19 cellular contexts compared by ENCODE assay signal in the genomic region with DNA sequence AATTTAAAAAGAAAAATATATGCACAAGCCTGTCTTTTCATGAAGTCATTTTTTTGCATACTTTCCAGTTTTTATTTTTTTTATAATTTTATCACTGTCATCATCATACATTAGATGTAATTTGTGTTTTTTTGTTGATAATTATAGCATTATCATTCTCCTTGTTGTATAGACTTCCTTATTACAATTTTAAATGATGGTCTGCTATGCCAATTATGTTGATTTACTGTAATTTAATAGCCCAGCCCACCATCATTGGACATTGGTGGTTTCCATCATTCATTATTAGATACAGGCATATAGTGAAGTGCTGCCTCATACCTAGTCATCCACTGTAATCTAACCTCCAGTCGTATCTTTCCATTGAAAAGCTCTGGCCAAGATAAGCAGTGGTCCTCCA. TPM values are rescaled to one million over a fixed set of nuclear protein-coding genes. Genes with fewer than 3 reads are reported as not detected.
DNase-seq lines count a peak whose midpoint lies in the region; ATAC-seq and TF ChIP-seq lines count a peak whose summit lies in the region.
"Had no signal": no experiment of that assay in that cellular context is flagged by ENCODE, and none has a peak within 500 bp of the region (broad histone marks: within the 10 kb centered on the region; RNA-seq: fewer than 3 reads in every experiment).

No MANE protein-coding gene starts in this region.

- intact Hi-C loops in MCF 10A (cut with micrococcal nuclease): no loop called here
- intact Hi-C loops in breast epithelium (cut with DNase I; ENCODE audit: low total_unique reads): no loop called here
- intact Hi-C loops in PC-9 (cut with micrococcal nuclease; ENCODE audit: unreplicated experiment): loop anchor here (5.0 to 10.0 kb wide), 2 partner anchors 118 to 945 kb away; no protein-coding TSS in a partner anchor
- intact Hi-C loops in dendritic cell treated with granulocyte-macrophage colony-stimulating factor and Interleukin-4, amounts not matched to agents 40 ng/mL and 50 ng/mL, for 4 days (cut with micrococcal nuclease): loop anchor here (10.0 kb wide), 1 partner anchor 505 kb away; a partner anchor contains a TSS
- intact Hi-C loops in gastrocnemius medialis (cut with DNase I; ENCODE audit: low total_unique reads): loop anchor here (5.0 to 10.0 kb wide), 2 partner anchors 133 to 595 kb away; a partner anchor contains a TSS

- H3K4me3 ChIP-seq in breast epithelium (no peak overlapping the region), PC-9 (no peak overlapping the region), gastrocnemius medialis (no peak overlapping the region)

- no peak for TF ChIP-seq CTCF in MCF 10A (IDR thresholded peaks at IDR 0.05; ENCODE audit: unreplicated experiment)
- no peak for TF ChIP-seq CTCF in breast epithelium (IDR thresholded peaks at IDR 0.05)
- TF ChIP-seq CTCF in PC-9 (conservative IDR thresholded peaks at IDR 0.05): no peak
- TF ChIP-seq CTCF in gastrocnemius medialis (IDR thresholded peaks at IDR 0.05 in 4 of 5, conservative IDR thresholded peaks at IDR 0.05 in 1 of 5): no peak

- TF ChIP-seq POLR2A in breast epithelium (IDR thresholded peaks at IDR 0.05) (no peak), gastrocnemius medialis (IDR thresholded peaks at IDR 0.05) (no peak)

- no peaks in the 10 kb centered on the region for H3K27me3 ChIP-seq in breast epithelium
- H3K27me3 ChIP-seq in PC-9 (ENCODE audit: insufficient read depth, low read depth): no peaks in the 10 kb centered on the region
- no peaks in the 10 kb centered on the region for H3K27me3 ChIP-seq in gastrocnemius medialis

- H4K20me1 ChIP-seq in PC-9 (ENCODE audit: insufficient read depth): no peaks in the 10 kb centered on the region; the same call in 1 of the 2 replicates

- H3F3A ChIP-seq in PC-9 (ENCODE audit: insufficient read depth, low read depth): peaks cover 38% of the 10 kb centered on the region

- H3K27ac ChIP-seq in breast epithelium (no peak overlapping the region), PC-9 (peak overlapping the region; percentile 73), gastrocnemius medialis (peak overlapping the region in 3 of 4 donors; percentile 45 to 60 (median 48))

- H3K36me3 ChIP-seq in breast epithelium: no peaks in the 10 kb centered on the region
- peaks cover 5% of the 10 kb centered on the region; the same call in 1 of the 2 replicates for H3K36me3 ChIP-seq in PC-9 (ENCODE audit: low read depth)
- H3K36me3 ChIP-seq in gastrocnemius medialis: no peaks in the 10 kb centered on the region

- peak overlapping the region; percentile 41 for H3K4me3 Mint-ChIP-seq in MCF 10A (ENCODE audit: unreplicated experiment)
- no peak overlapping the region for H3K4me3 Mint-ChIP-seq in dendritic cell treated with granulocyte-macrophage colony-stimulating factor and Interleukin-4, amounts not matched to agents 40 ng/mL and 50 ng/mL, for 4 days

- H3K9me3 Mint-ChIP-seq in MCF 10A (ENCODE audit: unreplicated experiment): no peaks in the 10 kb centered on the region
- no peaks in the 10 kb centered on the region for H3K9me3 Mint-ChIP-seq in dendritic cell treated with granulocyte-macrophage colony-stimulating factor and Interleukin-4, amounts not matched to agents 40 ng/mL and 50 ng/mL, for 4 days
- H3K9me3 Mint-ChIP-seq: CD4-positive, alpha-beta memory T cell; HFFc6 had no signal

- ATAC-seq in gastrocnemius medialis (no peak), HG03457 (IDR thresholded peaks at IDR 0.05; ENCODE audit: unreplicated experiment) (no peak)

- POLR2A ChIA-PET in MCF 10A (lab: Yijun Ruan, JAX) (interaction anchor here (0.5 to 5.3 kb wide), 16 partner anchors 9 to 1245 kb away, joined by 3 to 65 read pairs (median 4); no protein-coding TSS in a partner anchor), PC-9 (lab: Charles Lee; ENCODE audit: unreplicated experiment) (interaction anchor here (0.6 to 0.7 kb wide), 2 partner anchors 8 to 44 kb away, joined by 4 to 5 read pairs; no protein-coding TSS in a partner anchor)

- peaks cover 34% of the 10 kb centered on the region for H3K4me1 Mint-ChIP-seq in MCF 10A (ENCODE audit: insufficient read depth, unreplicated experiment)
- H3K4me1 Mint-ChIP-seq in dendritic cell treated with granulocyte-macrophage colony-stimulating factor and Interleukin-4, amounts not matched to agents 40 ng/mL and 50 ng/mL, for 4 days (ENCODE audit: low read depth): peaks cover 57% of the 10 kb centered on the region

- peak overlapping the region; percentile 66 for H3K27ac Mint-ChIP-seq in MCF 10A (ENCODE audit: low read depth, unreplicated experiment)
- peak overlapping the region; percentile 58 for H3K27ac Mint-ChIP-seq in dendritic cell treated with granulocyte-macrophage colony-stimulating factor and Interleukin-4, amounts not matched to agents 40 ng/mL and 50 ng/mL, for 4 days

- DNase-seq in MCF 10A (ENCODE audit: unreplicated experiment) (no peak), breast epithelium (ENCODE audit: low spot score in 2 of 2) (no peak), PC-9 (no peak), gastrocnemius medialis (no peak), G401 (ENCODE audit: low spot score) (no peak), GM19238 (ENCODE audit: insufficient read length, low spot score) (no peak)
- DNase-seq: CD4-positive, alpha-beta memory T cell; DMS79; HFFc6; Karpas-422; MM.1S; NCI-H1092 treated with DMSO at 0.1 percent for 48 hours; NCI-H1694; NCI-H2107; NCI-H2227 treated with DMSO at 0.1 percent for 48 hours; NCI-H524; SHP77 treated with DMSO at 0.1 percent for 48 hours had no signal

- H3K4me1 ChIP-seq in breast epithelium (peaks cover 0 to 5% of the 10 kb centered on the region in 2 donors), PC-9 (replicated peaks; ENCODE audit: insufficient read depth) (peaks cover 63% of the 10 kb centered on the region), gastrocnemius medialis (no peaks in the 10 kb centered on the region)

- H3K79me2 ChIP-seq in PC-9 (ENCODE audit: low read depth): peaks cover 65% of the 10 kb centered on the region

- CTCF ChIA-PET in MCF 10A (lab: Yijun Ruan, JAX) (interaction anchor here (0.9 to 1.3 kb wide), 6 partner anchors 10 to 77 kb away, joined by 3 to 9 read pairs (median 3); no protein-coding TSS in a partner anchor), PC-9 (lab: Charles Lee) (no interaction called here)

- H3K4me2 ChIP-seq in PC-9: peak overlapping the region; percentile 48; the same call in 1 of the 2 replicates

- no peaks in the 10 kb centered on the region for H3K9me2 ChIP-seq in PC-9 (ENCODE audit: insufficient read depth)

- peaks cover 11% of the 10 kb centered on the region for H3K36me3 Mint-ChIP-seq in MCF 10A (ENCODE audit: insufficient read depth, unreplicated experiment)
- H3K36me3 Mint-ChIP-seq in dendritic cell treated with granulocyte-macrophage colony-stimulating factor and Interleukin-4, amounts not matched to agents 40 ng/mL and 50 ng/mL, for 4 days (ENCODE audit: low read depth): peaks cover 8% of the 10 kb centered on the region
- H3K36me3 Mint-ChIP-seq: CD4-positive, alpha-beta memory T cell had no signal

- in situ Hi-C loops in gastrocnemius medialis (cut with MboI; ENCODE audit: low sequenced_read_pairs in 4 of 4): loop anchor here in 1 of 4 donors (10.0 kb wide), 1 partner anchor 55 kb away; no protein-coding TSS in a partner anchor
- in situ Hi-C loops in G401 (cut with HindIII; ENCODE audit: low sequenced_read_pairs): no loop called here

- H3K9me3 ChIP-seq in breast epithelium (no peaks in the 10 kb centered on the region), PC-9 (ENCODE audit: insufficient read depth, low read depth) (no peaks in the 10 kb centered on the region), gastrocnemius medialis (no peaks in the 10 kb centered on the region)

- no peak overlapping the region for H2AFZ ChIP-seq in PC-9

- BruUV-seq in MCF 10A (replicated peaks; lab: Mats Ljungman, UMichigan): no TSS peak
- BruUV-seq in PC-9 (replicated peaks; lab: Mats Ljungman, UMichigan): no TSS peak

- H3K27me3 Mint-ChIP-seq in MCF 10A (ENCODE audit: insufficient read depth, unreplicated experiment): no peaks in the 10 kb centered on the region
- H3K27me3 Mint-ChIP-seq in dendritic cell treated with granulocyte-macrophage colony-stimulating factor and Interleukin-4, amounts not matched to agents 40 ng/mL and 50 ng/mL, for 4 days: no peaks in the 10 kb centered on the region

RNA-seq across cellular contexts. Expression of a gene that starts 3.8 kb away (rescaled TPM):
- total RNA-seq in MCF 10A (2022): 47.2 and 52.2 TPM in 2 replicates
- 100 to 1,000 TPM in 2 of 3 donors, 10 to 100 TPM in 1; 85.2 to 125 (median 108) TPM for total RNA-seq in breast epithelium
- 120 and 143 TPM in 2 replicates for total RNA-seq in PC-9 (2021)
- 10 to 100 TPM; 10.5 to 23.1 (median 17.6) TPM for total RNA-seq in gastrocnemius medialis
- total RNA-seq in G401 (2014; rRNA removed; shearing (Covaris generic)): 1.7 and 5.1 TPM in 2 replicates

Comparison
In these comparisons a context has a peak if more than half of its experiments do, and no peak if none do; other contexts are left out.
1. H3K27ac ChIP-seq: peak in PC-9 (single experiment) and gastrocnemius medialis (3 of 4); none in breast epithelium (0 of 2).
2. intact Hi-C loops: an anchor here in PC-9 (5.0 to 10.0 kb wide), dendritic cell treated with granulocyte-macrophage colony-stimulating factor and Interleukin-4, amounts not matched to agents 40 ng/mL and 50 ng/mL, for 4 days (10.0 kb wide) and gastrocnemius medialis (5.0 to 10.0 kb wide); none called in MCF 10A and breast epithelium.